Comparison of ENCODE assay signal across 18 cellular contexts in the genomic region with DNA sequence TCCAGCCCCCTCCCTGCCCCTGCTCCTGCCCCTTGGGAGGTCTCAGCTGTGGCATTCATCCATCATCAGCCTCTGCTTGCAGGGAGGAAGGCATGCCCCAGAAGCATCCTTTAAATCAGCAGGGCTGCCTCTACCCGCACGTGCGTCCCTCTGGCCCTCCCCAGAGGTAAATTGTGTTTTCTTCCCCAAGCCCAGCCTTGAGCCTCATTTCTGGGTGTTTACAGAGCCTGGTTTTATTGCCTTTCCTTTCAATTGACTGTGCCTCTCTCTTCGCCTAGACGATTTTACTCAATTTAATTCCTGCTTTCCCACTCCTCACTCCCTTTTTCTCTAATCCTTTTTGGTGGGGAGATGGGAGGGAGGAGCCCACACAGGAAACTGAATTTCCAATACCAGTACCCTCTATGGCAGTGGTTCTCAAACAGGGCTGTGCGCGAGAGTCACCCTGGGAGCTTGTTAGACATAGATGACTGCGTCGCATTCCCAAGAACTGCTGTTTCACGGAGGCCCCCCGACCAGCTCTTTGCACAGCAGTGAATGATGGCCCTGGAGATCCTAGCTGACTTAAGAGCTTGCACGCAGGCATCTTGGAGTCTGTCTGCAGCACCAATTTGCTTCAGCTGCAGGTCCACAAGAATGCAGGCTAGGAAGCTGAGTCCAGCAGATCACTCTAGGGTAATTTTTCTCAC. TPM values are rescaled to one million over a fixed set of nuclear protein-coding genes. Genes with fewer than 3 reads are reported as not detected.
DNase-seq lines count a peak whose midpoint lies in the region; ATAC-seq, FAIRE-seq and TF ChIP-seq lines count a peak whose summit lies in the region.
"Had no signal": no experiment of that assay in that cellular context is flagged by ENCODE, and none has a peak within 500 bp of the region (broad histone marks: within the 10 kb centered on the region; RNA-seq: fewer than 3 reads in every experiment).

No MANE protein-coding gene starts in this region.

- no peak overlapping the region for H2AK5ac ChIP-seq in H1 (ENCODE audit: low read depth, low read length)

- ATAC-seq in activated CD8-positive, alpha-beta T cell treated with anti-CD3 and anti-CD28 coated beads for 36 hours, result no peak
- no peak for ATAC-seq in HG02623 (IDR thresholded peaks at IDR 0.05; ENCODE audit: unreplicated experiment)
- ATAC-seq: A549 had no signal

- H3K4me1 ChIP-seq in HEK293 (ENCODE audit: control insufficient read depth, insufficient read depth, low read length), result no peaks in the 10 kb centered on the region
- peaks cover 4 to 28% (median 20%) of the 10 kb centered on the region in 4 experiments for H3K4me1 ChIP-seq in H1 (replicated peaks in 1 of 4; ENCODE audit: control insufficient read depth in 3 of 4, insufficient read depth in 4 of 4, low read length in 3 of 4)
- H3K4me1 ChIP-seq: A549 had no signal

- H3K4me3 ChIP-seq in HEK293 (ENCODE audit: low read depth, low read length) (no peak overlapping the region), H1 (ENCODE audit: extremely low read depth in 1 of 4, insufficient read depth in 2 of 4, low read depth in 3 of 4, low read length in 4 of 4) (no peak overlapping the region; a peak in 1 of 8 replicates)
- H3K4me3 ChIP-seq: A549 had no signal

- H3K23ac ChIP-seq in H1 (ENCODE audit: insufficient read length), result no peak overlapping the region

- no peak overlapping the region for H3K4me3 Mint-ChIP-seq in mesothelial cell of epicardium
- H3K4me3 Mint-ChIP-seq in activated CD8-positive, alpha-beta T cell treated with anti-CD3 and anti-CD28 coated beads for 36 hours, result no peak overlapping the region

- H3K79me2 ChIP-seq in H1 (ENCODE audit: control insufficient read depth in 1 of 2, insufficient read depth in 2 of 2, low read length in 2 of 2), result no peaks in the 10 kb centered on the region

- H2BK12ac ChIP-seq in H1 (ENCODE audit: low read depth, low read length), result no peak overlapping the region

- H2BK5ac ChIP-seq in H1 (ENCODE audit: low read depth, low read length), result no peak overlapping the region

- 82% methylated on average over 12 of the region's 12 CpGs; no CpG with 5 or more reads in 1 of the 2 experiments for WGBS in H1 (ENCODE audit: extremely low coverage in 1 of 2, insufficient coverage in 1 of 2, insufficient read length in 1 of 2, insufficient replicate concordance in 2 of 2, low coverage in 1 of 2, low lambda C conversion rate in 2 of 2, missing lambda C conversion rate in 1 of 2), 2 experiments

- CTCF ChIA-PET in HEK293 (lab: Yijun Ruan, JAX) (interaction anchor here (1.3 to 2.1 kb wide), 3 partner anchors 23 to 104 kb away, joined by 4 to 9 read pairs (median 4); no protein-coding TSS in a partner anchor), H1 (lab: Charles Lee; ENCODE audit: partially characterized antibody) (interaction anchor here (1.0 to 17.5 kb wide), 9 partner anchors 12 to 34 kb away, joined by 3 to 237 read pairs (median 9); no protein-coding TSS in a partner anchor)
- CTCF ChIA-PET in activated CD8-positive, alpha-beta T cell treated with anti-CD3 and anti-CD28 coated beads for 36 hours (lab: Charles Lee), result no interaction called here

- no peaks in the 10 kb centered on the region for H3K36me3 Mint-ChIP-seq in mesothelial cell of epicardium
- H3K36me3 Mint-ChIP-seq in activated CD8-positive, alpha-beta T cell treated with anti-CD3 and anti-CD28 coated beads for 36 hours (ENCODE audit: low read depth), result no peaks in the 10 kb centered on the region
- H3K36me3 Mint-ChIP-seq: CD14-positive monocyte had no signal

- no peak overlapping the region for H3K4ac ChIP-seq in H1 (replicated peaks; ENCODE audit: insufficient read length, low read depth, low read length)

- H3K4me2 ChIP-seq in H1 (ENCODE audit: insufficient read depth in 1 of 2, low read depth in 2 of 2, low read length in 2 of 2), result no peak overlapping the region
- H3K4me2 ChIP-seq: A549 had no signal

- H3K36me3 ChIP-seq in HEK293 (ENCODE audit: control insufficient read depth in 2 of 2, insufficient read depth in 1 of 2, low read length in 2 of 2), result no peaks in the 10 kb centered on the region
- no peaks in the 10 kb centered on the region for H3K36me3 ChIP-seq in H1 (ENCODE audit: control insufficient read depth in 2 of 4, insufficient read depth in 4 of 4, low read length in 3 of 4)

- DNase-seq in H1 (ENCODE audit: low read depth in 1 of 2, low spot score in 2 of 2), result no peak
- DNase-seq in mesothelial cell of epicardium (ENCODE audit: low spot score in 2 of 2, unreplicated experiment in 2 of 2), result no peak
- peak; percentile 73 for DNase-seq in retina
- DNase-seq in activated CD8-positive, alpha-beta T cell treated with anti-CD3 and anti-CD28 coated beads for 36 hours, result no peak
- DNase-seq in HT-29 (ENCODE audit: low spot score), result no peak
- no peak for DNase-seq in Kasumi-1 (lab: John Stamatoyannopoulos, UW)
- DNase-seq: Caco-2; IMR-90; NCI-H1417 treated with DMSO at 0.1 percent for 48 hours; NCI-H2029 treated with DMSO at 0.1 percent for 48 hours; NCI-H226; NCI-H526 treated with DMSO at 0.1 percent for 48 hours; NK-92 treated with Interleukin-12 subunit alpha and Interleukin-12 subunit beta, amount 100 ng/mL, for 24 hours; OCI-M1 had no signal

- TF ChIP-seq POLR2A in H1 (IDR thresholded peaks at IDR 0.05; ENCODE audit: control extremely low read depth in 1 of 2, low read depth in 2 of 2, low read length in 2 of 2), result no peak

- no peak overlapping the region for H3K14ac ChIP-seq in H1 (ENCODE audit: insufficient read length)

- no peak overlapping the region for H4K91ac ChIP-seq in H1 (replicated peaks; ENCODE audit: insufficient read length, low read length)

- intact Hi-C loops in activated CD8-positive, alpha-beta T cell treated with anti-CD3 and anti-CD28 coated beads for 36 hours (cut with micrococcal nuclease), result no loop called here

- H3K56ac ChIP-seq in H1 (replicated peaks; ENCODE audit: insufficient read length, low read depth, low read length), result no peak overlapping the region

- no peaks in the 10 kb centered on the region for H4K20me1 ChIP-seq in H1 (replicated peaks in 1 of 2; ENCODE audit: control insufficient read depth in 1 of 2, insufficient read depth in 2 of 2, low read length in 2 of 2)

- peaks cover 22% of the 10 kb centered on the region for H3K27me3 Mint-ChIP-seq in mesothelial cell of epicardium (ENCODE audit: low read depth)
- H3K27me3 Mint-ChIP-seq in activated CD8-positive, alpha-beta T cell treated with anti-CD3 and anti-CD28 coated beads for 36 hours, result peaks cover 4% of the 10 kb centered on the region

- no peak overlapping the region for H2AFZ ChIP-seq in H1 (ENCODE audit: low read length)

- H2BK120ac ChIP-seq in H1 (replicated peaks; ENCODE audit: low read depth, low read length), result no peak overlapping the region

- peak overlapping the region; percentile 95 for H3K27ac Mint-ChIP-seq in mesothelial cell of epicardium
- H3K27ac Mint-ChIP-seq in activated CD8-positive, alpha-beta T cell treated with anti-CD3 and anti-CD28 coated beads for 36 hours, result no peak overlapping the region

- TF ChIP-seq EP300 in H1 (IDR thresholded peaks at IDR 0.05; ENCODE audit: borderline replicate concordance in 1 of 2, low read depth in 2 of 2, low read length in 2 of 2), result no peak

- no peak overlapping the region for H2BK20ac ChIP-seq in H1 (ENCODE audit: low read length)

- no peak for TF ChIP-seq CTCF in HEK293 (tag by site-specific recombination; IDR thresholded peaks at IDR 0.05)
- TF ChIP-seq CTCF in H1 (IDR thresholded peaks at IDR 0.05; ENCODE audit: control extremely low read depth in 1 of 3, insufficient read depth in 1 of 3, low read depth in 1 of 3, low read length in 3 of 3), result no peak
- TF ChIP-seq CTCF in mesothelial cell of epicardium (IDR thresholded peaks at IDR 0.05; ENCODE audit: unreplicated experiment), result no peak
- TF ChIP-seq CTCF in activated CD8-positive, alpha-beta T cell treated with anti-CD3 and anti-CD28 coated beads for 36 hours (IDR thresholded peaks at IDR 0.05), result no peak

- H3K9ac ChIP-seq in H1 (replicated peaks in 1 of 4; ENCODE audit: extremely low read depth in 1 of 4, low read depth in 3 of 4, low read length in 3 of 4), result no peak overlapping the region

- H3K18ac ChIP-seq in H1 (ENCODE audit: extremely low read depth, low read length), result 0 out of 2 replicates have a peak overlapping the region, but pooled peaks have one; percentile 16

- H3K4me1 Mint-ChIP-seq in mesothelial cell of epicardium, result peaks cover 19% of the 10 kb centered on the region
- no peaks in the 10 kb centered on the region for H3K4me1 Mint-ChIP-seq in activated CD8-positive, alpha-beta T cell treated with anti-CD3 and anti-CD28 coated beads for 36 hours (ENCODE audit: low read depth)

- H3K9me3 Mint-ChIP-seq in mesothelial cell of epicardium, result no peaks in the 10 kb centered on the region
- no peaks in the 10 kb centered on the region for H3K9me3 Mint-ChIP-seq in activated CD8-positive, alpha-beta T cell treated with anti-CD3 and anti-CD28 coated beads for 36 hours
- H3K9me3 Mint-ChIP-seq: CD14-positive monocyte had no signal

- H3K27ac ChIP-seq in HEK293 (ENCODE audit: extremely low read depth, low read depth, low read length) (no peak overlapping the region), H1 (ENCODE audit: low read depth, low read length) (no peak overlapping the region)
- H3K27ac ChIP-seq: A549 had no signal

- no peak for TF ChIP-seq RAD21 in H1 (IDR thresholded peaks at IDR 0.05 in 1 of 2, conservative IDR thresholded peaks at IDR 0.05 in 1 of 2; ENCODE audit: low read depth in 2 of 2, low read length in 2 of 2)

- H3K27me3 ChIP-seq in H1 (replicated peaks in 1 of 4; ENCODE audit: control insufficient read depth in 3 of 4, extremely low read depth in 1 of 4, insufficient read depth in 3 of 4, low read length in 3 of 4), result peaks cover 1 to 40% (median 33%) of the 10 kb centered on the region in 4 experiments

- no peak for FAIRE-seq in H1 (lab: Jason Lieb, UNC)
- FAIRE-seq: A549 had no signal

- no peak overlapping the region; the same call in 1 of the 2 replicates for H4K8ac ChIP-seq in H1 (ENCODE audit: extremely low read depth, insufficient read depth, low read length)

- no peaks in the 10 kb centered on the region for H3K23me2 ChIP-seq in H1 (ENCODE audit: low read depth, low read length)

- POLR2A ChIA-PET in HEK293 (lab: Yijun Ruan, JAX) (no interaction called here), H1 (lab: Charles Lee; ENCODE audit: partially characterized antibody) (interaction anchor here (1.2 kb wide), 1 partner anchor 39 kb away, joined by 3 read pairs; no protein-coding TSS in a partner anchor)
- POLR2A ChIA-PET in activated CD8-positive, alpha-beta T cell treated with anti-CD3 and anti-CD28 coated beads for 36 hours (lab: Charles Lee), result no interaction called here

- H4K5ac ChIP-seq in H1 (ENCODE audit: insufficient read length, low read depth, low read length), result no peak overlapping the region

- H2BK15ac ChIP-seq in H1 (ENCODE audit: low read length), result 0 out of 2 replicates have a peak overlapping the region, but pooled peaks have one; percentile 61

- H3K9me3 ChIP-seq in HEK293 (ENCODE audit: control insufficient read depth, insufficient read depth, low read depth, low read length), result no peaks in the 10 kb centered on the region
- H3K9me3 ChIP-seq in H1 (ENCODE audit: insufficient read depth in 2 of 2, low read depth in 1 of 2, low read length in 1 of 2), result no peaks in the 10 kb centered on the region
- H3K9me3 ChIP-seq: A549, Caco-2 had no signal

- H3K79me1 ChIP-seq in H1 (ENCODE audit: low read depth, low read length), result no peaks in the 10 kb centered on the region

RNA-seq across cellular contexts. Expression of a gene that starts 15.1 kb away (rescaled TPM):
- total RNA-seq in H1 (2021; fragmentation: NEBNext Ultra II Directional; extraction: Animal tissue kit (Norgen Biotek cat#: 25700)), result 1.1 and 1.3 TPM in 2 replicates
- 1.5 and 2.1 TPM in 2 replicates for polyA plus RNA-seq in H1 (2011; rRNA removed)
- polyA plus RNA-seq in H1 (2011; cell fraction: cytosol; rRNA removed), result 1.2 TPM
- polyA plus RNA-seq in H1 (2011; cell fraction: nucleus; rRNA removed), result 1.2 TPM
- polyA plus RNA-seq in H1 (2012, experiment 1 of 2), result 0.60 to 1.0 TPM (median 0.64 TPM) in 4 replicates
- polyA plus RNA-seq in H1 (2012, experiment 2 of 2), result 0.62 TPM
- 0.85 TPM for polyA plus RNA-seq in H1 (2013, experiment 1 of 2)
- polyA plus RNA-seq in H1 (2013, experiment 2 of 2), result 0.72 TPM
- 0.46 and 0.50 TPM in 2 replicates for polyA minus RNA-seq in H1 (2011; rRNA and poly(A)+ RNA removed)
- polyA minus RNA-seq in H1 (2011; cell fraction: cytosol; rRNA and poly(A)+ RNA removed), result 0.73 TPM
- 0.80 TPM for polyA minus RNA-seq in H1 (2011; cell fraction: nucleus; rRNA and poly(A)+ RNA removed)
- 32.2 to 35.8 TPM (median 33.8 TPM) in 3 replicates for total RNA-seq in mesothelial cell of epicardium
- 1 to 10 TPM; 3.7 to 4.6 TPM for total RNA-seq in activated CD8-positive, alpha-beta T cell treated with anti-CD3 and anti-CD28 coated beads for 36 hours
- 68.5 and 87.3 TPM in 2 replicates for total RNA-seq in HT-29 (2014; rRNA removed; shearing (Covaris generic))

RNA-seq across cellular contexts. Expression of a gene that starts 44.2 kb away (rescaled TPM):
- total RNA-seq in H1 (2021; fragmentation: NEBNext Ultra II Directional; extraction: Animal tissue kit (Norgen Biotek cat#: 25700)), result 1.0 and 1.1 TPM in 2 replicates
- polyA plus RNA-seq in H1 (2011; rRNA removed), result 0.78 and 2.1 TPM in 2 replicates
- 1.4 TPM for polyA plus RNA-seq in H1 (2011; cell fraction: cytosol; rRNA removed)
- 1.9 TPM for polyA plus RNA-seq in H1 (2011; cell fraction: nucleus; rRNA removed)
- 1.2 to 3.1 TPM (median 2.4 TPM) in 4 replicates for polyA plus RNA-seq in H1 (2012, experiment 1 of 2)
- 0.81 TPM for polyA plus RNA-seq in H1 (2012, experiment 2 of 2)
- polyA plus RNA-seq in H1 (2013, experiment 1 of 2), result 1.3 TPM
- 1.2 TPM for polyA plus RNA-seq in H1 (2013, experiment 2 of 2)
- 2.4 and 2.6 TPM in 2 replicates for polyA minus RNA-seq in H1 (2011; rRNA and poly(A)+ RNA removed)
- polyA minus RNA-seq in H1 (2011; cell fraction: cytosol; rRNA and poly(A)+ RNA removed), result 1.0 TPM
- polyA minus RNA-seq in H1 (2011; cell fraction: nucleus; rRNA and poly(A)+ RNA removed), result 0.90 TPM
- 0.55 to 0.98 TPM (median 0.86 TPM) in 3 replicates for total RNA-seq in mesothelial cell of epicardium
- not detected for total RNA-seq in activated CD8-positive, alpha-beta T cell treated with anti-CD3 and anti-CD28 coated beads for 36 hours
- total RNA-seq in HT-29 (2014; rRNA removed; shearing (Covaris generic)), result 0.28 and 0.86 TPM in 2 replicates
- total RNA-seq: Caco-2 had no signal
- polyA plus RNA-seq: A549 had no signal

RNA-seq across cellular contexts. Expression of a gene that starts 57.8 kb away (rescaled TPM):
- total RNA-seq in H1 (2021; fragmentation: NEBNext Ultra II Directional; extraction: Animal tissue kit (Norgen Biotek cat#: 25700)), result 0.43 TPM in 1 of 2 replicates, not detected in the other
- polyA plus RNA-seq in H1 (2011; rRNA removed), result 0.17 and 0.35 TPM in 2 replicates
- 0.34 TPM for polyA plus RNA-seq in H1 (2011; cell fraction: cytosol; rRNA removed)
- 0.10 TPM for polyA plus RNA-seq in H1 (2011; cell fraction: nucleus; rRNA removed)
- 0.20 TPM in 1 of 4 replicates, not detected in the others for polyA plus RNA-seq in H1 (2012, experiment 1 of 2)
- not detected for polyA plus RNA-seq in H1 (2012, experiment 2 of 2)
- 0.08 TPM for polyA plus RNA-seq in H1 (2013, experiment 1 of 2)
- polyA plus RNA-seq in H1 (2013, experiment 2 of 2), result 0.07 TPM
- polyA minus RNA-seq in H1 (2011; rRNA and poly(A)+ RNA removed), result 0.54 and 0.78 TPM in 2 replicates
- polyA minus RNA-seq in H1 (2011; cell fraction: cytosol; rRNA and poly(A)+ RNA removed), result not detected
- polyA minus RNA-seq in H1 (2011; cell fraction: nucleus; rRNA and poly(A)+ RNA removed), result 1.6 TPM
- 7.0 to 9.7 TPM (median 7.9 TPM) in 3 replicates for total RNA-seq in mesothelial cell of epicardium
- not detected for total RNA-seq in activated CD8-positive, alpha-beta T cell treated with anti-CD3 and anti-CD28 coated beads for 36 hours
- 172 and 226 TPM in 2 replicates for total RNA-seq in HT-29 (2014; rRNA removed; shearing (Covaris generic))
- total RNA-seq: IMR-90 had no signal
- polyA plus RNA-seq: CD14-positive monocyte, IMR-90 had no signal

Comparison
In these comparisons a context has a peak if more than half of its experiments do, and no peak if none do; other contexts are left out.
1. RNA of a gene that starts 57.8 kb away (total RNA-seq): 172 to 226 TPM in HT-29; 7.0 to 9.7 TPM in mesothelial cell of epicardium, 0.43 TPM in H1 and not detected in activated CD8-positive, alpha-beta T cell treated with anti-CD3 and anti-CD28 coated beads for 36 hours; every median in the first group is over 10 times any median in the second.